In the genomic region with DNA sequence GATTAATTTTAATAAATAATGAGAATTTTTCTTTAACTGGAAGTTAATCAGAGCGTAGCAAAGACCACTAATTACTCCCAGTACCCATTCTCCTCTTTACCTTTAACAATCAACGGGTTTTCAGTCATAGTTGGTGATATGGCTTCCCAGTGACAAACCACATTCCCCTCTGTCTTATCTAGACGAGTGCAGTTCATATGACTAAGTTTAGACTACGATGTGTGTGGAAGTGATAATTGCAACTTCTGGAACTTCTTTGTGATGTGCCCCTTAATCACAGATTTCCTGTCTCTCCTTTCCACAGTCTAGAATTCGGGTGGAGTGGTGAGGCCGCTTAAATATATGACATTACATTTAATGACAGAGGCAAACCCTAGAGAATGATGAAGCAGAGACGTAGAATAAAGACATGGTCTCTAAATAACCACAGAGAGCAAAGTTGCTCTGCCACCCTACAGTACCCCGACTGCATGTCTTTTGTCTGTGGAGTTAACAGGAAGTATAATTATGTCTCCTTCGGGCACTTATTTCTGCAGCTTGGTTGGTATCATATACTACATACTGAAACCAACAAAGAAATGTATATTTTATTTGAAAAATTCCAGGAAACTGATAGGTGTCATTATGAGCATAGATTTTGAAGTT, we compare ENCODE assay signal across 1 cellular context.
TF ChIP-seq lines count a peak whose summit lies in the region.

No MANE protein-coding gene starts in this region.

TF ChIP-seq in A549, 52 proteins besides CTCF, POLR2A, EP300 and RAD21:
- TF ChIP-seq GATA3 (IDR thresholded peaks at IDR 0.05; ENCODE audit: borderline replicate concordance) (no peak), CHD4 (IDR thresholded peaks at IDR 0.05; ENCODE audit: borderline replicate concordance) (no peak), BHLHE40 (IDR thresholded peaks at IDR 0.05; ENCODE audit: low read depth, low read length) (no peak), PHF8 (IDR thresholded peaks at IDR 0.05; ENCODE audit: borderline replicate concordance, low read depth) (no peak), RNF2 (IDR thresholded peaks at IDR 0.05; ENCODE audit: borderline replicate concordance, low read depth) (no peak), ZNF302 (CRISPR knock-in tag; IDR thresholded peaks at IDR 0.05) (no peak)
- TF ChIP-seq, protein P1, sequence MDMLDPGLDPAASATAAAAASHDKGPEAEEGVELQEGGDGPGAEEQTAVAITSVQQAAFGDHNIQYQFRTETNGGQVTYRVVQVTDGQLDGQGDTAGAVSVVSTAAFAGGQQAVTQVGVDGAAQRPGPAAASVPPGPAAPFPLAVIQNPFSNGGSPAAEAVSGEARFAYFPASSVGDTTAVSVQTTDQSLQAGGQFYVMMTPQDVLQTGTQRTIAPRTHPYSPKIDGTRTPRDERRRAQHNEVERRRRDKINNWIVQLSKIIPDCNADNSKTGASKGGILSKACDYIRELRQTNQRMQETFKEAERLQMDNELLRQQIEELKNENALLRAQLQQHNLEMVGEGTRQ (IDR thresholded peaks at IDR 0.05): no peak
- TF ChIP-seq, protein P2, sequence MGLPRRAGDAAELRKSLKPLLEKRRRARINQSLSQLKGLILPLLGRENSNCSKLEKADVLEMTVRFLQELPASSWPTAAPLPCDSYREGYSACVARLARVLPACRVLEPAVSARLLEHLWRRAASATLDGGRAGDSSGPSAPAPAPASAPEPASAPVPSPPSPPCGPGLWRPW (IDR thresholded peaks at IDR 0.05): no peak
- TF ChIP-seq, protein P3, sequence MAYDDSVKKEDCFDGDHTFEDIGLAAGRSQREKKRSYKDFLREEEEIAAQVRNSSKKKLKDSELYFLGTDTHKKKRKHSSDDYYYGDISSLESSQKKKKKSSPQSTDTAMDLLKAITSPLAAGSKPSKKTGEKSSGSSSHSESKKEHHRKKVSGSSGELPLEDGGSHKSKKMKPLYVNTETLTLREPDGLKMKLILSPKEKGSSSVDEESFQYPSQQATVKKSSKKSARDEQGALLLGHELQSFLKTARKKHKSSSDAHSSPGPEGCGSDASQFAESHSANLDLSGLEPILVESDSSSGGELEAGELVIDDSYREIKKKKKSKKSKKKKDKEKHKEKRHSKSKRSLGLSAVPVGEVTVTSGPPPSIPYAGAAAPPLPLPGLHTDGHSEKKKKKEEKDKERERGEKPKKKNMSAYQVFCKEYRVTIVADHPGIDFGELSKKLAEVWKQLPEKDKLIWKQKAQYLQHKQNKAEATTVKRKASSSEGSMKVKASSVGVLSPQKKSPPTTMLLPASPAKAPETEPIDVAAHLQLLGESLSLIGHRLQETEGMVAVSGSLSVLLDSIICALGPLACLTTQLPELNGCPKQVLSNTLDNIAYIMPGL (CRISPR knock-in tag; IDR thresholded peaks at IDR 0.05; ENCODE audit: borderline replicate concordance): no peak
